In genomic region chr6:114304304-114304887, GRCh38 we compare ENCODE assay signal across 9 cellular contexts. TPM values are rescaled to one million over a fixed set of nuclear protein-coding genes. Genes with fewer than 3 reads are reported as not detected.
DNase-seq lines count a peak whose midpoint lies in the region; ATAC-seq and TF ChIP-seq lines count a peak whose summit lies in the region.
"Had no signal": no experiment of that assay in that cellular context is flagged by ENCODE, and none has a peak within 500 bp of the region (broad histone marks: within the 10 kb centered on the region; RNA-seq: fewer than 3 reads in every experiment).

No MANE protein-coding gene starts in this region.

- H4K20me1 ChIP-seq in SU-DHL-6 (ENCODE audit: low read depth, low read length) (no peaks in the 10 kb centered on the region), hepatocyte (ENCODE audit: insufficient read depth, poor library complexity, severe bottlenecking) (no peaks in the 10 kb centered on the region)

- POLR2A ChIA-PET in BJ (lab: Charles Lee), result no interaction called here

- no peaks in the 10 kb centered on the region for H3K36me3 Mint-ChIP-seq in T-helper 17 cell (ENCODE audit: low read depth)

- ATAC-seq in T-helper 17 cell, result no peak
- no peak for ATAC-seq in HG03354 (IDR thresholded peaks at IDR 0.05; ENCODE audit: poor library complexity, severe bottlenecking, unreplicated experiment)

- no peaks in the 10 kb centered on the region for H3K4me1 ChIP-seq in hepatocyte (ENCODE audit: insufficient read depth)
- no peaks in the 10 kb centered on the region for H3K4me1 ChIP-seq in suprapubic skin

- WGBS in hepatocyte (ENCODE audit: low lambda C conversion rate, missing lambda C conversion rate), result 82% methylated on average over 1 of the region's 1 CpG
- 57% methylated on average over 1 of the region's 1 CpG for WGBS in suprapubic skin

- H3K36me3 ChIP-seq in BJ (ENCODE audit: control insufficient read depth, insufficient read depth, low read length) (no peaks in the 10 kb centered on the region), SU-DHL-6 (ENCODE audit: low read length) (no peaks in the 10 kb centered on the region), hepatocyte (replicated peaks; ENCODE audit: insufficient read depth, low read depth) (no peaks in the 10 kb centered on the region), suprapubic skin (no peaks in the 10 kb centered on the region)

- H3K79me2 ChIP-seq in SU-DHL-6 (ENCODE audit: insufficient read depth, low read length) (no peaks in the 10 kb centered on the region), hepatocyte (no peaks in the 10 kb centered on the region)

- H3K4me1 Mint-ChIP-seq in T-helper 17 cell, result no peaks in the 10 kb centered on the region

- H3K9me2 ChIP-seq in SU-DHL-6 (replicated peaks; ENCODE audit: insufficient read depth, low read length) (no peaks in the 10 kb centered on the region), hepatocyte (replicated peaks; ENCODE audit: insufficient read depth) (no peaks in the 10 kb centered on the region)

- peak; percentile 54 for TF ChIP-seq CTCF in BJ (IDR thresholded peaks at IDR 0.05; ENCODE audit: insufficient read depth, low read depth, low read length)
- TF ChIP-seq CTCF in HL-60 (IDR thresholded peaks at IDR 0.05; ENCODE audit: insufficient read depth, low read length), result peak; percentile 9
- TF ChIP-seq CTCF in SU-DHL-6 (IDR thresholded peaks at IDR 0.05; ENCODE audit: insufficient read depth, low read length, poor library complexity, severe bottlenecking), result peak; percentile 21
- TF ChIP-seq CTCF in hepatocyte (IDR thresholded peaks at IDR 0.05; ENCODE audit: poor library complexity), result peak; percentile 66
- no peak for TF ChIP-seq CTCF in suprapubic skin (IDR thresholded peaks at IDR 0.05)

- H2AFZ ChIP-seq in SU-DHL-6 (ENCODE audit: low read depth, low read length, severe bottlenecking) (no peak overlapping the region), hepatocyte (no peak overlapping the region)

- DNase-seq in BJ (ENCODE audit: low read depth) (no peak), HL-60 (ENCODE audit: low read depth in 1 of 2, low spot score in 1 of 2) (no peak), hepatocyte (ENCODE audit: low spot score) (peak; percentile 48), T-helper 17 cell (no peak), NCI-H1092 (lab: John Stamatoyannopoulos, UW) (no peak), suprapubic skin (ENCODE audit: low spot score in 2 of 2) (no peak)

- H3K4me2 ChIP-seq in SU-DHL-6 (ENCODE audit: low read depth, low read length, poor library complexity, severe bottlenecking), result no peak overlapping the region
- no peak overlapping the region for H3K4me2 ChIP-seq in hepatocyte

- CTCF ChIA-PET in BJ (lab: Yijun Ruan, JAX), result interaction anchor here (0.7 to 5.0 kb wide), 14 partner anchors 10 to 404 kb away, joined by 3 to 52 read pairs (median 4); no protein-coding TSS in a partner anchor

- H3K27me3 ChIP-seq in BJ (ENCODE audit: control insufficient read depth, insufficient read depth, low read length) (no peaks in the 10 kb centered on the region), HL-60 (ENCODE audit: insufficient read depth, poor library complexity, severe bottlenecking) (no peaks in the 10 kb centered on the region), SU-DHL-6 (ENCODE audit: low read length) (no peaks in the 10 kb centered on the region), hepatocyte (no peaks in the 10 kb centered on the region), suprapubic skin (no peaks in the 10 kb centered on the region)

- H3K27ac Mint-ChIP-seq in T-helper 17 cell, result no peak overlapping the region
- H3K27ac Mint-ChIP-seq: T-helper 1 cell treated with Interleukin-12 subunit alpha and Interleukin-12 subunit beta and Interleukin-4 antibody, amounts not matched to agents 30 μg/mL and 1 μg/mL, for 36 hours had no signal

- H3K4me3 ChIP-seq in BJ (ENCODE audit: low read depth, low read length), result no peak overlapping the region
- no peak overlapping the region for H3K4me3 ChIP-seq in HL-60 (replicated peaks; ENCODE audit: insufficient read depth, low read length)
- H3K4me3 ChIP-seq in SU-DHL-6 (ENCODE audit: insufficient read depth, low read length, poor library complexity, severe bottlenecking), result no peak overlapping the region
- H3K4me3 ChIP-seq in hepatocyte, result no peak overlapping the region
- no peak overlapping the region for H3K4me3 ChIP-seq in suprapubic skin

- H3K27me3 Mint-ChIP-seq in T-helper 17 cell, result peaks cover 10% of the 10 kb centered on the region

- no peak for TF ChIP-seq POLR2A in suprapubic skin (IDR thresholded peaks at IDR 0.05)

- H3K4me3 Mint-ChIP-seq in T-helper 17 cell, result no peak overlapping the region
- H3K4me3 Mint-ChIP-seq: T-helper 1 cell treated with Interleukin-12 subunit alpha and Interleukin-12 subunit beta and Interleukin-4 antibody, amounts not matched to agents 30 μg/mL and 1 μg/mL, for 36 hours had no signal

- no peaks in the 10 kb centered on the region for H3F3A ChIP-seq in SU-DHL-6 (ENCODE audit: insufficient read depth)

- no peak for TF ChIP-seq EP300 in suprapubic skin (IDR thresholded peaks at IDR 0.05)

- H3K9ac ChIP-seq in SU-DHL-6 (ENCODE audit: low read length), result no peak overlapping the region

- H3K27ac ChIP-seq in HL-60 (replicated peaks) (no peak overlapping the region), SU-DHL-6 (ENCODE audit: low read depth, low read length) (no peak overlapping the region), hepatocyte (no peak overlapping the region), suprapubic skin (no peak overlapping the region)

- no peaks in the 10 kb centered on the region for H3K9me3 ChIP-seq in SU-DHL-6 (ENCODE audit: insufficient read depth, low read length)
- no peaks in the 10 kb centered on the region for H3K9me3 ChIP-seq in hepatocyte (ENCODE audit: low read depth)
- no peaks in the 10 kb centered on the region for H3K9me3 ChIP-seq in T-helper 17 cell (ENCODE audit: control insufficient read depth, low read length, poor library complexity, severe bottlenecking)
- no peaks in the 10 kb centered on the region for H3K9me3 ChIP-seq in suprapubic skin

RNA-seq across cellular contexts. Expression of gene HS3ST5, which starts 38.4 kb away (rescaled TPM):
- polyA plus RNA-seq in BJ (2011; rRNA removed) (not detected in 2 replicates), hepatocyte (0.38 and 0.73 TPM in 2 replicates)
- not detected in 2 replicates for polyA minus RNA-seq in BJ (2011; rRNA and poly(A)+ RNA removed)
- total RNA-seq in hepatocyte (1.1 and 1.4 TPM in 2 replicates), T-helper 17 cell (not detected), suprapubic skin (not detected)

Comparison
In these comparisons a context has a peak if more than half of its experiments do, and no peak if none do; other contexts are left out.
1. CTCF ChIP-seq: peak in BJ (single experiment), HL-60 (single experiment), SU-DHL-6 (single experiment) and hepatocyte (single experiment); none in suprapubic skin (0 of 2).